ENCODE assay signal across 8 cellular contexts in genomic region chr4:47913328-47913727, GRCh38. TPM values are rescaled to one million over a fixed set of nuclear protein-coding genes. Genes with fewer than 3 reads are reported as not detected.
DNase-seq lines count a peak whose midpoint lies in the region; ATAC-seq, FAIRE-seq and TF ChIP-seq lines count a peak whose summit lies in the region.

No MANE protein-coding gene starts in this region.

- CTCF ChIA-PET in A549 (lab: Yijun Ruan, JAX) = interaction anchor here (1.5 kb wide), 1 partner anchor 71 kb away, joined by 4 read pairs; no protein-coding TSS in a partner anchor

- no peak for ATAC-seq in A549
- ATAC-seq in GM21360 (IDR thresholded peaks at IDR 0.05; ENCODE audit: unreplicated experiment) = no peak
- ATAC-seq in GM21576 (IDR thresholded peaks at IDR 0.05; ENCODE audit: unreplicated experiment) = no peak

- peaks cover 22% of the 10 kb centered on the region for H3K4me1 Mint-ChIP-seq in activated T-helper 2 cell treated with anti-CD3 and anti-CD28 coated beads, Interferon-gamma antibody, Interleukin-2, Interleukin-4, amounts not matched to agents 10 μg/mL and 5 μg/mL and 100 μg/mL, durations not matched to agents 14 hours and 24 hours and 36 hours (ENCODE audit: low read depth)

- DNase-seq in A549 (ENCODE audit: low read depth in 1 of 2, low spot score in 1 of 2) (no peak), H7 (no peak), iris pigment epithelial cell (ENCODE audit: low read depth) (peak; percentile 45), testis (no peak)
- no peak for DNase-seq in activated T-helper 2 cell treated with anti-CD3 and anti-CD28 coated beads, Interferon-gamma antibody, Interleukin-2, Interleukin-4, amounts not matched to agents 10 μg/mL and 5 μg/mL and 100 μg/mL, durations not matched to agents 14 hours and 24 hours and 36 hours (ENCODE audit: low spot score)
- DNase-seq in stimulated activated CD4-positive, alpha-beta T cell treated with anti-CD3 and anti-CD28 coated beads, Interleukin-15, amount 100 ng/mL, for 24 hours = no peak

- 24% methylated on average over 4 of the region's 4 CpGs for WGBS in A549 (ENCODE audit: missing lambda C conversion rate)
- 9 to 24% methylated on average over 4 of the region's 4 CpGs for WGBS in testis, 2 donors

- TF ChIP-seq CTCF in A549 (IDR thresholded peaks at IDR 0.05) (no peak), testis (IDR thresholded peaks at IDR 0.05) (no peak)

- peak overlapping the region; percentile 90 for H3K4me3 Mint-ChIP-seq in activated T-helper 2 cell treated with anti-CD3 and anti-CD28 coated beads, Interferon-gamma antibody, Interleukin-2, Interleukin-4, amounts not matched to agents 10 μg/mL and 5 μg/mL and 100 μg/mL, durations not matched to agents 14 hours and 24 hours and 36 hours (ENCODE audit: low read depth)

- TF ChIP-seq POLR2A in A549 (IDR thresholded peaks at IDR 0.05; ENCODE audit: low read length) = no peak
- TF ChIP-seq POLR2A in testis (IDR thresholded peaks at IDR 0.05) = no peak

- peak overlapping the region; percentile 83 for H3K27ac Mint-ChIP-seq in activated T-helper 2 cell treated with anti-CD3 and anti-CD28 coated beads, Interferon-gamma antibody, Interleukin-2, Interleukin-4, amounts not matched to agents 10 μg/mL and 5 μg/mL and 100 μg/mL, durations not matched to agents 14 hours and 24 hours and 36 hours

- FAIRE-seq in A549 (lab: Jason Lieb, UNC) = no peak

- peaks cover 2% of the 10 kb centered on the region for H3K36me3 ChIP-seq in H7 (replicated peaks; ENCODE audit: control insufficient read depth, insufficient read depth, low read length)
- no peaks in the 10 kb centered on the region for H3K36me3 ChIP-seq in testis (ENCODE audit: low read depth, missing control alignments)

- peaks cover 9% of the 10 kb centered on the region for H3K9me3 Mint-ChIP-seq in activated T-helper 2 cell treated with anti-CD3 and anti-CD28 coated beads, Interferon-gamma antibody, Interleukin-2, Interleukin-4, amounts not matched to agents 10 μg/mL and 5 μg/mL and 100 μg/mL, durations not matched to agents 14 hours and 24 hours and 36 hours

- TF ChIP-seq RAD21 in A549 (conservative IDR thresholded peaks at IDR 0.05 in 1 of 2, IDR thresholded peaks at IDR 0.05 in 1 of 2) = no peak

- H3K4me3 ChIP-seq in A549 (peak overlapping the region; percentile 94), H7 (ENCODE audit: insufficient read depth, low read depth, low read length) (peak overlapping the region; percentile 83), testis (peak overlapping the region; percentile 87 to 88)

- POLR2A ChIA-PET in A549 (lab: Yijun Ruan, JAX) = interaction anchor here (0.6 to 0.9 kb wide), 2 partner anchors 20 to 77 kb away, joined by 3 read pairs; no protein-coding TSS in a partner anchor

- no peaks in the 10 kb centered on the region for H3K9me3 ChIP-seq in A549
- H3K9me3 ChIP-seq in testis = no peaks in the 10 kb centered on the region

- TF ChIP-seq EP300 in A549 (IDR thresholded peaks at IDR 0.05) = no peak

- H3K27me3 ChIP-seq in H7 (ENCODE audit: control insufficient read depth, insufficient read depth, low read length) (no peaks in the 10 kb centered on the region), testis (no peaks in the 10 kb centered on the region)

- H3K27ac ChIP-seq in A549 (peak overlapping the region; percentile 91 to 92), testis (no peak overlapping the region)

- intact Hi-C loops in activated T-helper 2 cell treated with anti-CD3 and anti-CD28 coated beads, Interferon-gamma antibody, Interleukin-2, Interleukin-4, amounts not matched to agents 10 μg/mL and 5 μg/mL and 100 μg/mL, durations not matched to agents 14 hours and 24 hours and 36 hours (cut with micrococcal nuclease) = loop anchor here (5.0 to 10.0 kb wide), 2 partner anchors 211 to 381 kb away; no protein-coding TSS in a partner anchor
- intact Hi-C loops in testis (cut with DNase I; ENCODE audit: low total_unique reads) = no loop called here

- peak overlapping the region; percentile 92 for H3K4me2 ChIP-seq in A549

- H3K36me3 Mint-ChIP-seq in activated T-helper 2 cell treated with anti-CD3 and anti-CD28 coated beads, Interferon-gamma antibody, Interleukin-2, Interleukin-4, amounts not matched to agents 10 μg/mL and 5 μg/mL and 100 μg/mL, durations not matched to agents 14 hours and 24 hours and 36 hours (ENCODE audit: low read depth) = peaks cover 32% of the 10 kb centered on the region

- H3K4me1 ChIP-seq in A549 (0 out of 3 replicates have a peak, but pooled peaks cover 3% of the 10 kb centered on the region), testis (peaks cover 6% of the 10 kb centered on the region)

- H3K27me3 Mint-ChIP-seq in activated T-helper 2 cell treated with anti-CD3 and anti-CD28 coated beads, Interferon-gamma antibody, Interleukin-2, Interleukin-4, amounts not matched to agents 10 μg/mL and 5 μg/mL and 100 μg/mL, durations not matched to agents 14 hours and 24 hours and 36 hours (ENCODE audit: low read depth) = no peaks in the 10 kb centered on the region

TF ChIP-seq in A549, 52 proteins besides CTCF, POLR2A, EP300 and RAD21 (continues in another document):
- no peak for TF ChIP-seq REST (IDR thresholded peaks at IDR 0.05)
- no peak for TF ChIP-seq RCOR1 (IDR thresholded peaks at IDR 0.05; ENCODE audit: low read depth, low read length)
- no peak for TF ChIP-seq ZFP36 (IDR thresholded peaks at IDR 0.05; ENCODE audit: borderline replicate concordance, partially characterized antibody)
- no peak for TF ChIP-seq ELK1 (IDR thresholded peaks at IDR 0.05; ENCODE audit: low read depth, low read length)
- TF ChIP-seq PHF8 (IDR thresholded peaks at IDR 0.05; ENCODE audit: borderline replicate concordance, low read depth) = no peak
- no peak for TF ChIP-seq ZSCAN20 (CRISPR knock-in tag; IDR thresholded peaks at IDR 0.05)
- no peak for TF ChIP-seq ZNF302 (CRISPR knock-in tag; IDR thresholded peaks at IDR 0.05)
- TF ChIP-seq ESRRA (IDR thresholded peaks at IDR 0.05; ENCODE audit: borderline replicate concordance, low read length) = no peak
- TF ChIP-seq JUN (IDR thresholded peaks at IDR 0.05) = no peak
- TF ChIP-seq GATA3 (IDR thresholded peaks at IDR 0.05; ENCODE audit: borderline replicate concordance) = no peak
- TF ChIP-seq HEYL (CRISPR knock-in tag; IDR thresholded peaks at IDR 0.05) = no peak
- TF ChIP-seq MAFK (IDR thresholded peaks at IDR 0.05; ENCODE audit: partially characterized antibody) = no peak
- TF ChIP-seq POLR2AphosphoS2 (conservative IDR thresholded peaks at IDR 0.05; ENCODE audit: low read length) = no peak
- TF ChIP-seq MYC (IDR thresholded peaks at IDR 0.05; ENCODE audit: borderline replicate concordance, low read length) = no peak

RNA-seq across cellular contexts. Expression of gene NFXL1, which starts 1.1 kb away (rescaled TPM):
- polyA plus RNA-seq in A549 (2011; rRNA removed) = 15.7 and 17.0 TPM in 2 replicates
- 3.5 and 4.0 TPM in 2 replicates for polyA plus RNA-seq in A549 (2012; cell fraction: cytosol; rRNA removed)
- 4.1 and 4.5 TPM in 2 replicates for polyA plus RNA-seq in A549 (2012; cell fraction: nucleus; rRNA removed)
- polyA plus RNA-seq in A549 (2017; fragmentation: RNase III; extraction: RNeasy Plus Mini Kit Qiagen cat#74134 plus additional on column Dnase treatment) = 7.1 to 8.4 TPM (median 7.1 TPM) in 3 replicates
- 19.5 and 21.8 TPM in 2 replicates for polyA minus RNA-seq in A549 (2011; rRNA and poly(A)+ RNA removed)
- total RNA-seq in H7 (2014; rRNA removed; shearing (Covaris generic)) = 10.7 and 19.5 TPM in 2 replicates
- total RNA-seq in activated T-helper 2 cell treated with anti-CD3 and anti-CD28 coated beads, Interferon-gamma antibody, Interleukin-2, Interleukin-4, amounts not matched to agents 10 μg/mL and 5 μg/mL and 100 μg/mL, durations not matched to agents 14 hours and 24 hours and 36 hours = 11.9 and 13.3 TPM in 2 replicates
- 10 to 100 TPM; 26.9 to 35.3 TPM for total RNA-seq in testis
- polyA plus RNA-seq in testis (ENCODE audit: insufficient read depth, low read depth, low replicate concordance) = 27.5 TPM

Comparison
In these comparisons a context has a peak if more than half of its experiments do, and no peak if none do; other contexts are left out.
1. H3K27ac ChIP-seq: peak in A549 (2 of 2); none in testis (0 of 2).
2. Peak in every context shown above with its lines, with median percentiles within 50 percentile points of each other: H3K4me3 ChIP-seq.